In genomic region chr11:72781063-72781312, GRCh38 we compare ENCODE assay signal across 8 cellular contexts. TPM values are rescaled to one million over a fixed set of nuclear protein-coding genes. Genes with fewer than 3 reads are reported as not detected.
A peak's percentile ranks its signal among the peaks of the same experiment; 100 is the strongest.
DNase-seq lines count a peak whose midpoint lies in the region; ATAC-seq, FAIRE-seq and TF ChIP-seq lines count a peak whose summit lies in the region.

No MANE protein-coding gene starts in this region.

- POLR2A ChIA-PET in K562 (lab: Yijun Ruan, JAX) = no interaction called here

- H3K9me3 ChIP-seq in heart right ventricle (no peaks in the 10 kb centered on the region), K562 (replicated peaks; ENCODE audit: control insufficient read depth, insufficient read depth, low read depth, low read length) (no peaks in the 10 kb centered on the region), lung (ENCODE audit: control insufficient read depth in 2 of 2, insufficient read depth in 1 of 2, low read length in 1 of 2) (no peaks in the 10 kb centered on the region), aorta (ENCODE audit: control insufficient read depth, low read length) (no peaks in the 10 kb centered on the region)

- CTCF ChIA-PET in K562 (lab: Yijun Ruan, JAX; ENCODE audit: low intra/inter-chr PET ratio) = no interaction called here

- no peak for TF ChIP-seq RAD21 in K562 (CRISPR knock-in tag; conservative IDR thresholded peaks at IDR 0.05 in 1 of 2, IDR thresholded peaks at IDR 0.05 in 1 of 2)

- FAIRE-seq in K562 (lab: Jason Lieb, UNC) = no peak

- H4K20me1 ChIP-seq in K562 (replicated peaks; ENCODE audit: control insufficient read depth, insufficient read depth, low read length) = no peaks in the 10 kb centered on the region

- TF ChIP-seq CTCF in heart right ventricle (IDR thresholded peaks at IDR 0.05) (no peak), K562 (IDR thresholded peaks at IDR 0.05 in 2 of 3, conservative IDR thresholded peaks at IDR 0.05 in 1 of 3; ENCODE audit: insufficient read depth in 2 of 3, low read depth in 1 of 3, low read length in 3 of 3) (no peak), lung (IDR thresholded peaks at IDR 0.05; ENCODE audit: control extremely low read depth, extremely low read depth) (no peak)

- 0 out of 2 replicates have a peak overlapping the region, but pooled peaks have one; percentile 21 for H2AFZ ChIP-seq in K562 (ENCODE audit: low read depth, low read length)

- 27 to 29% methylated on average over 17 of the region's 17 CpGs for WGBS in heart right ventricle, 2 donors
- WGBS in K562 (ENCODE audit: insufficient coverage, low coverage, missing lambda C conversion rate) = 64% methylated on average over 7 of the region's 17 CpGs
- WGBS in lung, 2 donors = 29% methylated on average over 17 of the region's 17 CpGs
- 17 to 21% methylated on average over 17 of the region's 17 CpGs for whole genome bisulfite sequencing in aorta, 2 donors

- H3K4me3 ChIP-seq in heart right ventricle = peak overlapping the region; percentile 4 to 68 (median 65)
- peak overlapping the region; percentile 43 for H3K4me3 ChIP-seq in K562
- peak overlapping the region; percentile 48 for H3K4me3 ChIP-seq in lung
- peak overlapping the region; percentile 70 to 87 for H3K4me3 ChIP-seq in aorta (ENCODE audit: low read length in 2 of 2)

- H3K27me3 ChIP-seq in heart right ventricle = peaks cover 0 to 8% (median 0%) of the 10 kb centered on the region in 7 donors
- H3K27me3 ChIP-seq in K562 (ENCODE audit: control insufficient read depth in 2 of 2, insufficient read depth in 2 of 2, low read length in 2 of 2) = no peaks in the 10 kb centered on the region
- no peaks in the 10 kb centered on the region for H3K27me3 ChIP-seq in lung (ENCODE audit: control insufficient read depth, insufficient read depth)
- no peaks in the 10 kb centered on the region for H3K27me3 ChIP-seq in aorta (ENCODE audit: control insufficient read depth in 1 of 2, insufficient read depth in 2 of 2, low read length in 1 of 2)

- no TSS peak for BruUV-seq in K562 (replicated peaks; lab: Mats Ljungman, UMichigan)

- no peak for TF ChIP-seq EP300 in K562 (IDR thresholded peaks at IDR 0.05; ENCODE audit: low read length)

- H3K27ac ChIP-seq in heart right ventricle (peak overlapping the region in 4 of 10 donors; percentile 7 to 60 (median 14)), K562 (ENCODE audit: extremely low read depth, low read depth, low read length) (no peak overlapping the region), lung (ENCODE audit: low read depth in 1 of 2, low read length in 1 of 2) (peak overlapping the region in 1 of 2 donors; percentile 79), aorta (ENCODE audit: low read depth in 1 of 2, low read length in 2 of 2) (no peak overlapping the region)

- peak overlapping the region; percentile 31 to 87; a peak in 3 of 4 replicates for H3K9ac ChIP-seq in K562 (ENCODE audit: insufficient read depth in 1 of 2, low read depth in 2 of 2, low read length in 2 of 2)

- ATAC-seq in heart right ventricle (peak in 1 of 8 donors; percentile 2), Right ventricle myocardium superior (ENCODE audit: poor library complexity) (no peak), K562 (no peak), lung (ENCODE audit: insufficient read depth, low FRiP score) (no peak), aorta (ENCODE audit: low FRiP score) (no peak), HG03097 (IDR thresholded peaks at IDR 0.05; ENCODE audit: low FRiP score, unreplicated experiment) (no peak), GM18519 (IDR thresholded peaks at IDR 0.05; ENCODE audit: low FRiP score, unreplicated experiment) (no peak)

- intact Hi-C loops in heart right ventricle (cut with DNase I) (loop anchor here in 1 of 10 donors (10.0 kb wide), 1 partner anchor 56 kb away; no protein-coding TSS in a partner anchor), Right ventricle myocardium superior (cut with DNase I) (no loop called here), K562 (cut with micrococcal nuclease) (no loop called here), aorta (cut with DNase I) (loop anchor here (5.0 kb wide), 2 partner anchors 36 to 54 kb away; no protein-coding TSS in a partner anchor)

- H3K36me3 ChIP-seq in heart right ventricle (no peaks in the 10 kb centered on the region), K562 (ENCODE audit: control insufficient read depth, insufficient read depth, low read length) (0 out of 3 replicates have a peak, but pooled peaks cover 6% of the 10 kb centered on the region), lung (ENCODE audit: control insufficient read depth in 2 of 2, insufficient read depth in 2 of 2, low read length in 2 of 2) (no peaks in the 10 kb centered on the region), aorta (ENCODE audit: control insufficient read depth in 1 of 2, insufficient read depth in 2 of 2, low read length in 1 of 2) (no peaks in the 10 kb centered on the region)

- peaks cover 2% of the 10 kb centered on the region for H3K9me1 ChIP-seq in K562 (ENCODE audit: control insufficient read depth, insufficient read depth, low read length)

- in situ Hi-C loops in K562 (cut with MboI) = no loop called here

- no peak for TF ChIP-seq POLR2A in K562 (conservative IDR thresholded peaks at IDR 0.05)

- peaks cover 8% of the 10 kb centered on the region; the same call in 2 of the 3 replicates for H3K79me2 ChIP-seq in K562 (ENCODE audit: control insufficient read depth, insufficient read depth, low read length)

- peak overlapping the region; percentile 56 for H3K4me2 ChIP-seq in K562 (ENCODE audit: insufficient read depth, low read length)

- DNase-seq in heart right ventricle (peak in 1 of 2 donors; percentile 29), Right ventricle myocardium superior (no peak), K562 (ENCODE audit: extremely low read depth in 1 of 4, low spot score in 3 of 4) (no peak), lung (ENCODE audit: low spot score) (no peak), aorta (no peak)
- DNase-seq in stimulated activated CD4-positive, alpha-beta T cell treated with anti-CD3 and anti-CD28 coated beads, Interleukin-2, amount 100 ng/mL, for 24 hours = no peak

- H3K4me1 ChIP-seq in heart right ventricle (peaks cover 11 to 52% (median 40%) of the 10 kb centered on the region in 9 donors), K562 (replicated peaks in 1 of 2; ENCODE audit: control insufficient read depth in 2 of 2, insufficient read depth in 2 of 2, low read length in 2 of 2) (peaks cover 68 to 70% of the 10 kb centered on the region in 2 experiments), lung (ENCODE audit: control insufficient read depth in 2 of 2, insufficient read depth in 2 of 2, low read length in 2 of 2) (peaks cover 0 to 27% of the 10 kb centered on the region in 2 donors), aorta (ENCODE audit: control insufficient read depth in 1 of 2, insufficient read depth in 2 of 2, low read length in 2 of 2) (no peaks in the 10 kb centered on the region)

RNA-seq across cellular contexts. Expression of gene STARD10, which starts 12.9 kb away (rescaled TPM):
- total RNA-seq in heart right ventricle = 10 to 100 TPM; 36.1 to 97.9 (median 51.3) TPM
- polyA plus RNA-seq in heart right ventricle = 100 to 1,000 TPM in 1 of 2 donors, 10 to 100 TPM in 1; 40.8 to 291 TPM
- total RNA-seq in Right ventricle myocardium superior = 117 TPM
- total RNA-seq in K562 (2011; cell fraction: chromatin; rRNA removed; ENCODE audit: low replicate concordance) = 13.4 and 36.4 TPM in 2 replicates
- total RNA-seq in K562 (2011; cell fraction: nucleolus; rRNA removed) = 36.2 and 45.1 TPM in 2 replicates
- total RNA-seq in K562 (2011; cell fraction: nucleoplasm; rRNA removed) = 27.5 and 29.2 TPM in 2 replicates
- 51.1 and 52.9 TPM in 2 replicates for total RNA-seq in K562 (2014; rRNA removed)
- 18.1 and 18.3 TPM in 2 replicates for total RNA-seq in K562 (2014; rRNA removed; fragmentation: Illumina TruSeq; extraction: Trizol)
- 32.3 and 35.3 TPM in 2 replicates for total RNA-seq in K562 (2015; rRNA removed; fragmentation: Illumina TruSeq; extraction: Trizol)
- total RNA-seq in K562 (2021) = 31.9 and 37.5 TPM in 2 replicates
- 33.8 and 53.6 TPM in 2 replicates for polyA plus RNA-seq in K562 (2011; rRNA removed)
- polyA plus RNA-seq in K562 (2011; cell fraction: cytosol; rRNA removed) = 55.3 and 60.0 TPM in 2 replicates
- polyA plus RNA-seq in K562 (2011; cell fraction: nucleus; rRNA removed) = 31.9 and 33.6 TPM in 2 replicates
- polyA plus RNA-seq in K562 (2012) = 40.3 and 41.6 TPM in 2 replicates
- polyA plus RNA-seq in K562 (2014; fragmentation: Illumina TruSeq; extraction: Trizol) = 43.8 and 49.3 TPM in 2 replicates
- under 1 TPM; 0.15 to 0.51 TPM for polyA plus RNA-seq in K562 (2014; fragmentation: Nextera tagmentation; extraction: Ambion mirVana)
- 37.6 and 47.9 TPM in 2 replicates for polyA plus RNA-seq in K562 (2014; rRNA removed)
- 22.8 and 32.2 TPM in 2 replicates for polyA minus RNA-seq in K562 (2011; rRNA and poly(A)+ RNA removed)
- 25.5 and 30.8 TPM in 2 replicates for polyA minus RNA-seq in K562 (2011; cell fraction: cytosol; rRNA and poly(A)+ RNA removed)
- polyA minus RNA-seq in K562 (2011; cell fraction: nucleus; rRNA and poly(A)+ RNA removed) = 7.8 and 15.0 TPM in 2 replicates
- 100 to 1,000 TPM in 1 of 2 donors, 10 to 100 TPM in 1; 97.1 to 108 TPM for total RNA-seq in lung
- polyA plus RNA-seq in lung = 100 to 1,000 TPM in 1 of 2 donors, 10 to 100 TPM in 1; 66.5 to 198 TPM
- 10 to 100 TPM; 17.7 to 30.7 TPM for total RNA-seq in aorta
- 100 to 1,000 TPM in 1 of 2 donors, 10 to 100 TPM in 1; 49.6 to 129 TPM for polyA plus RNA-seq in aorta

RNA-seq across cellular contexts. Expression of gene ARAP1, which starts 28.8 kb away (rescaled TPM):
- total RNA-seq in heart right ventricle (10 to 100 TPM; 30.4 to 68.3 (median 40.8) TPM), Right ventricle myocardium superior (58.0 TPM), K562 (2014; rRNA removed) (42.0 and 46.1 TPM in 2 replicates), K562 (2014; rRNA removed; fragmentation: Illumina TruSeq; extraction: Trizol) (7.4 and 10.6 TPM in 2 replicates), K562 (2015; rRNA removed; fragmentation: Illumina TruSeq; extraction: Trizol) (24.6 and 26.1 TPM in 2 replicates), K562 (2021) (60.7 and 67.0 TPM in 2 replicates), lung (100 to 1,000 TPM; 168 to 218 TPM), aorta (100 to 1,000 TPM in 1 of 2 donors, 10 to 100 TPM in 1; 61.9 to 166 TPM)
- polyA plus RNA-seq in heart right ventricle (10 to 100 TPM; 35.8 to 58.7 TPM), K562 (2011; rRNA removed) (22.1 and 37.3 TPM in 2 replicates), K562 (2014; fragmentation: Illumina TruSeq; extraction: Trizol) (24.6 and 31.8 TPM in 2 replicates), K562 (2014; fragmentation: Nextera tagmentation; extraction: Ambion mirVana) (under 1 TPM; 0.23 to 0.38 TPM), K562 (2014; rRNA removed) (34.1 and 38.4 TPM in 2 replicates), lung (100 to 1,000 TPM; 134 to 178 TPM), aorta (10 to 100 TPM; 30.8 to 70.9 TPM)
- total RNA-seq in K562 (2011; cell fraction: chromatin; rRNA removed; ENCODE audit: low replicate concordance) = 154 and 336 TPM in 2 replicates
- 191 and 196 TPM in 2 replicates for total RNA-seq in K562 (2011; cell fraction: nucleolus; rRNA removed)
- total RNA-seq in K562 (2011; cell fraction: nucleoplasm; rRNA removed) = 146 and 161 TPM in 2 replicates
- polyA plus RNA-seq in K562 (2011; cell fraction: cytosol; rRNA removed) = 24.6 and 28.2 TPM in 2 replicates
- 196 and 222 TPM in 2 replicates for polyA plus RNA-seq in K562 (2011; cell fraction: nucleus; rRNA removed)
- polyA plus RNA-seq in K562 (2012) = 43.7 and 72.2 TPM in 2 replicates
- 21.7 and 23.5 TPM in 2 replicates for polyA minus RNA-seq in K562 (2011; rRNA and poly(A)+ RNA removed)
- 35.0 and 48.2 TPM in 2 replicates for polyA minus RNA-seq in K562 (2011; cell fraction: cytosol; rRNA and poly(A)+ RNA removed)
- polyA minus RNA-seq in K562 (2011; cell fraction: nucleus; rRNA and poly(A)+ RNA removed) = 50.9 and 51.5 TPM in 2 replicates

RNA-seq across cellular contexts. Expression of gene ATG16L2, which starts 33.2 kb away (rescaled TPM):
- 10 to 100 TPM in 7 of 10 donors, 1 to 10 TPM in 3; 8.0 to 23.9 (median 12.3) TPM for total RNA-seq in heart right ventricle
- 10 to 100 TPM; 10.3 to 66.9 TPM for polyA plus RNA-seq in heart right ventricle
- 16.8 TPM for total RNA-seq in Right ventricle myocardium superior
- total RNA-seq in K562 (2011; cell fraction: chromatin; rRNA removed; ENCODE audit: low replicate concordance) = 57.3 and 108 TPM in 2 replicates
- 50.4 and 52.2 TPM in 2 replicates for total RNA-seq in K562 (2011; cell fraction: nucleolus; rRNA removed)
- 58.1 and 76.9 TPM in 2 replicates for total RNA-seq in K562 (2011; cell fraction: nucleoplasm; rRNA removed)
- total RNA-seq in K562 (2014; rRNA removed) = 3.4 and 4.3 TPM in 2 replicates
- total RNA-seq in K562 (2014; rRNA removed; fragmentation: Illumina TruSeq; extraction: Trizol) = 2.5 and 2.9 TPM in 2 replicates
- total RNA-seq in K562 (2015; rRNA removed; fragmentation: Illumina TruSeq; extraction: Trizol) = 4.9 and 6.7 TPM in 2 replicates
- total RNA-seq in K562 (2021) = 6.2 and 6.4 TPM in 2 replicates
- polyA plus RNA-seq in K562 (2011; rRNA removed) = 8.4 and 10.6 TPM in 2 replicates
- polyA plus RNA-seq in K562 (2011; cell fraction: cytosol; rRNA removed) = 5.7 TPM in 2 replicates
- 100 and 142 TPM in 2 replicates for polyA plus RNA-seq in K562 (2011; cell fraction: nucleus; rRNA removed)
- polyA plus RNA-seq in K562 (2012) = 13.7 and 47.5 TPM in 2 replicates
- 6.3 and 6.4 TPM in 2 replicates for polyA plus RNA-seq in K562 (2014; fragmentation: Illumina TruSeq; extraction: Trizol)
- under 1 TPM; 0.18 to 0.59 TPM for polyA plus RNA-seq in K562 (2014; fragmentation: Nextera tagmentation; extraction: Ambion mirVana)
- 11.2 and 12.0 TPM in 2 replicates for polyA plus RNA-seq in K562 (2014; rRNA removed)
- 4.1 and 4.6 TPM in 2 replicates for polyA minus RNA-seq in K562 (2011; rRNA and poly(A)+ RNA removed)
- polyA minus RNA-seq in K562 (2011; cell fraction: cytosol; rRNA and poly(A)+ RNA removed) = 1.1 and 2.8 TPM in 2 replicates
- 17.1 and 18.2 TPM in 2 replicates for polyA minus RNA-seq in K562 (2011; cell fraction: nucleus; rRNA and poly(A)+ RNA removed)
- total RNA-seq in lung = 10 to 100 TPM; 42.6 to 61.9 TPM
- polyA plus RNA-seq in lung = 10 to 100 TPM; 60.8 to 86.0 TPM
- total RNA-seq in aorta = 10 to 100 TPM; 31.1 to 74.8 TPM
- polyA plus RNA-seq in aorta = 10 to 100 TPM in 1 of 2 donors, 1 to 10 TPM in 1; 4.9 to 47.7 TPM

Comparison
In these comparisons a context has a peak if more than half of its experiments do, and no peak if none do; other contexts are left out.
1. intact Hi-C loops: an anchor here in aorta (5.0 kb wide); none called in Right ventricle myocardium superior and K562.